13 cellular contexts compared by ENCODE assay signal in genomic region chr17:64608571-64608981, GRCh38. TPM values are rescaled to one million over a fixed set of nuclear protein-coding genes. Genes with fewer than 3 reads are reported as not detected.
A peak's percentile ranks its signal among the peaks of the same experiment; 100 is the strongest.
DNase-seq lines count a peak whose midpoint lies in the region; ATAC-seq and TF ChIP-seq lines count a peak whose summit lies in the region.
"Had no signal": no experiment of that assay in that cellular context is flagged by ENCODE, and none has a peak within 500 bp of the region (broad histone marks: within the 10 kb centered on the region; RNA-seq: fewer than 3 reads in every experiment).

No MANE protein-coding gene starts in this region.

- TF ChIP-seq CTCF in brain microvascular endothelial cell (IDR thresholded peaks at IDR 0.05; ENCODE audit: low read depth, low read length, missing control alignments): no peak
- TF ChIP-seq CTCF in OCI-LY7 (conservative IDR thresholded peaks at IDR 0.05; ENCODE audit: low read length): no peak

- peaks cover 2% of the 10 kb centered on the region for H3K36me3 ChIP-seq in brain microvascular endothelial cell (replicated peaks)
- H3K36me3 ChIP-seq in naive thymus-derived CD4-positive, alpha-beta T cell (ENCODE audit: control insufficient read depth in 2 of 3, insufficient read depth in 3 of 3, low read length in 3 of 3): no peaks in the 10 kb centered on the region
- no peaks in the 10 kb centered on the region for H3K36me3 ChIP-seq in OCI-LY7 (ENCODE audit: insufficient read depth, low read length)
- H3K36me3 ChIP-seq: suprapubic skin had no signal

- no peak overlapping the region for H3K4me2 ChIP-seq in OCI-LY7 (ENCODE audit: low read length)

- no peaks in the 10 kb centered on the region for H3K27me3 Mint-ChIP-seq in naive thymus-derived CD4-positive, alpha-beta T cell

- CTCF ChIA-PET in naive thymus-derived CD4-positive, alpha-beta T cell (lab: Charles Lee): no interaction called here
- CTCF ChIA-PET in OCI-LY7 (lab: Charles Lee; ENCODE audit: unreplicated experiment): no interaction called here

- no peaks in the 10 kb centered on the region for H3K27me3 ChIP-seq in brain microvascular endothelial cell (replicated peaks)
- H3K27me3 ChIP-seq in naive thymus-derived CD4-positive, alpha-beta T cell (ENCODE audit: control insufficient read depth in 2 of 2, insufficient read depth in 2 of 2, low read length in 2 of 2): no peaks in the 10 kb centered on the region
- H3K27me3 ChIP-seq: suprapubic skin had no signal

- peaks cover 0 to 3% of the 10 kb centered on the region in 2 donors for H3K4me1 ChIP-seq in naive thymus-derived CD4-positive, alpha-beta T cell (ENCODE audit: control insufficient read depth in 2 of 2, insufficient read depth in 2 of 2, low read length in 2 of 2)
- no peaks in the 10 kb centered on the region for H3K4me1 ChIP-seq in OCI-LY7 (ENCODE audit: insufficient read depth, low read length, poor library complexity, severe bottlenecking)

- POLR2A ChIA-PET in naive thymus-derived CD4-positive, alpha-beta T cell (lab: Charles Lee): interaction anchor here (1.7 kb wide), 1 partner anchor 9 kb away, joined by 3 read pairs; no protein-coding TSS in a partner anchor
- POLR2A ChIA-PET in OCI-LY7 (lab: Charles Lee): no interaction called here

- ATAC-seq in naive thymus-derived CD4-positive, alpha-beta T cell: no peak
- no peak for ATAC-seq in HG02885 (IDR thresholded peaks at IDR 0.05; ENCODE audit: poor library complexity, unreplicated experiment)

- H4K20me1 ChIP-seq in OCI-LY7 (ENCODE audit: insufficient read depth, low read length): peaks cover 7% of the 10 kb centered on the region

- H2AFZ ChIP-seq in OCI-LY7 (ENCODE audit: low read length): no peak overlapping the region

- no peaks in the 10 kb centered on the region for H3K9me3 ChIP-seq in naive thymus-derived CD4-positive, alpha-beta T cell (ENCODE audit: control insufficient read depth in 2 of 3, low read length in 3 of 3)
- no peaks in the 10 kb centered on the region for H3K9me3 ChIP-seq in OCI-LY7 (ENCODE audit: low read length)
- H3K9me3 ChIP-seq: suprapubic skin had no signal

- in situ Hi-C loops in brain microvascular endothelial cell (cut with HindIII; ENCODE audit: low pct_ligation_motif_present, low sequenced_read_pairs): no loop called here

- peaks cover 13% of the 10 kb centered on the region; the same call in 1 of the 2 replicates for H3K79me2 ChIP-seq in OCI-LY7 (ENCODE audit: insufficient read depth, low read depth, low read length)

- peak overlapping the region in 7 of 10 donors; percentile 0 to 10 (median 1) for H3K4me3 Mint-ChIP-seq in naive thymus-derived CD4-positive, alpha-beta T cell

- peak; percentile 60 for DNase-seq in EL
- DNase-seq in RPMI7951 (ENCODE audit: low read depth): peak; percentile 28
- DNase-seq in brain microvascular endothelial cell: no peak
- no peak for DNase-seq in naive thymus-derived CD4-positive, alpha-beta T cell
- DNase-seq in OCI-LY7 (ENCODE audit: low spot score): no peak
- no peak for DNase-seq in ureter (ENCODE audit: low spot score)
- no peak for DNase-seq in dedifferentiated amniotic fluid mesenchymal stem cell (ENCODE audit: extremely low spot score)
- DNase-seq: activated CD4-positive, alpha-beta T cell treated with anti-CD3 and anti-CD28 coated beads for 4 hours; aorta; GOT3; midbrain had no signal

- peaks cover 15 to 52% (median 45%) of the 10 kb centered on the region in 7 donors for H3K4me1 Mint-ChIP-seq in naive thymus-derived CD4-positive, alpha-beta T cell

- peak overlapping the region; percentile 2 to 75 (median 29) for H3K27ac Mint-ChIP-seq in naive thymus-derived CD4-positive, alpha-beta T cell

- peaks cover 0 to 9% (median 0%) of the 10 kb centered on the region in 5 donors for H3K36me3 Mint-ChIP-seq in naive thymus-derived CD4-positive, alpha-beta T cell

- H3K9me2 ChIP-seq in OCI-LY7 (ENCODE audit: insufficient read depth, low read length): no peaks in the 10 kb centered on the region

- no peak overlapping the region for H3K4me3 ChIP-seq in brain microvascular endothelial cell (ENCODE audit: low read depth, low read length)
- no peak overlapping the region for H3K4me3 ChIP-seq in naive thymus-derived CD4-positive, alpha-beta T cell (ENCODE audit: low read length)
- no peak overlapping the region for H3K4me3 ChIP-seq in OCI-LY7 (ENCODE audit: low read depth, low read length, poor library complexity, severe bottlenecking)
- H3K4me3 ChIP-seq: suprapubic skin had no signal

- intact Hi-C loops in naive thymus-derived CD4-positive, alpha-beta T cell (cut with micrococcal nuclease): no loop called here
- intact Hi-C loops in OCI-LY7 (cut with micrococcal nuclease; ENCODE audit: unreplicated experiment): no loop called here

- H3K27ac ChIP-seq in brain microvascular endothelial cell (peak overlapping the region; percentile 40), OCI-LY7 (ENCODE audit: low read depth, low read length, poor library complexity, severe bottlenecking) (no peak overlapping the region)
- no peak overlapping the region for H3K27ac ChIP-seq in naive thymus-derived CD4-positive, alpha-beta T cell (ENCODE audit: low read depth, low read length)
- H3K27ac ChIP-seq: suprapubic skin had no signal

- peaks cover 0 to 4% (median 0%) of the 10 kb centered on the region in 11 donors for H3K9me3 Mint-ChIP-seq in naive thymus-derived CD4-positive, alpha-beta T cell

- BruUV-seq in OCI-LY7 (replicated peaks; lab: Mats Ljungman, UMichigan): no TSS peak

RNA-seq across cellular contexts. Expression of gene SMURF2, which starts 53.5 kb away (rescaled TPM):
- 52.1 and 54.5 TPM in 2 replicates for total RNA-seq in RPMI7951 (2014; rRNA removed; shearing (Covaris generic))
- 10 to 100 TPM; 17.0 to 35.7 (median 32.1) TPM for total RNA-seq in naive thymus-derived CD4-positive, alpha-beta T cell
- 1 to 10 TPM; 8.8 to 9.6 TPM for polyA plus RNA-seq in naive thymus-derived CD4-positive, alpha-beta T cell
- total RNA-seq in OCI-LY7 (2014; rRNA removed; shearing (Covaris generic)): 15.6 and 22.0 TPM in 2 replicates
- 20.2 and 20.8 TPM in 2 replicates for total RNA-seq in OCI-LY7 (2022)
- 28.7 TPM for total RNA-seq in ureter

Comparison
In these comparisons a context has a peak if more than half of its experiments do, and no peak if none do; other contexts are left out.
1. DNase-seq: peak in EL (single experiment) and RPMI7951 (single experiment); none in brain microvascular endothelial cell (single experiment), naive thymus-derived CD4-positive, alpha-beta T cell (0 of 9), OCI-LY7 (single experiment), ureter (single experiment) and dedifferentiated amniotic fluid mesenchymal stem cell (single experiment).